Comparison of ENCODE assay signal across 10 cellular contexts in genomic region chr19:38223119-38223523, GRCh38. TPM values are rescaled to one million over a fixed set of nuclear protein-coding genes. Genes with fewer than 3 reads are reported as not detected.
DNase-seq lines count a peak whose midpoint lies in the region; ATAC-seq, FAIRE-seq and TF ChIP-seq lines count a peak whose summit lies in the region.
"Had no signal": no experiment of that assay in that cellular context is flagged by ENCODE, and none has a peak within 500 bp of the region (broad histone marks: within the 10 kb centered on the region; RNA-seq: fewer than 3 reads in every experiment).

No MANE protein-coding gene starts in this region.

- H3F3A ChIP-seq in DOHH2 (ENCODE audit: control insufficient read depth, insufficient read depth): no peaks in the 10 kb centered on the region
- no peaks in the 10 kb centered on the region for H3F3A ChIP-seq in neural cell (ENCODE audit: insufficient read depth, low read length, poor library complexity, severe bottlenecking)

- peak overlapping the region; percentile 85 for H3K4me3 ChIP-seq in DOHH2 (ENCODE audit: low read length)
- no peak overlapping the region for H3K4me3 ChIP-seq in Jurkat, Clone E6-1 (ENCODE audit: low read length)
- peak overlapping the region; percentile 68 for H3K4me3 ChIP-seq in astrocyte (ENCODE audit: insufficient read depth, low read depth, low read length)
- peak overlapping the region; percentile 80 for H3K4me3 ChIP-seq in neural cell (ENCODE audit: low read length)

- no peaks in the 10 kb centered on the region for H3K9me2 ChIP-seq in DOHH2 (replicated peaks; ENCODE audit: control insufficient read depth, low read length)
- no peaks in the 10 kb centered on the region for H3K9me2 ChIP-seq in neural cell (ENCODE audit: insufficient read depth, low read length)

- DNase-seq in Jurkat, Clone E6-1 (ENCODE audit: low read depth, low spot score): peak; percentile 16
- DNase-seq in astrocyte (ENCODE audit: low read depth): no peak
- DNase-seq in Kasumi-1 (lab: John Stamatoyannopoulos, UW): no peak
- DNase-seq: brain microvascular endothelial cell, left lung, NCI-H2029 treated with DMSO at 0.1 percent for 48 hours had no signal

- H3K27me3 ChIP-seq in DOHH2 (ENCODE audit: control insufficient read depth, low read length): peaks cover 7% of the 10 kb centered on the region
- no peaks in the 10 kb centered on the region for H3K27me3 ChIP-seq in astrocyte (ENCODE audit: insufficient read depth, low read length)
- no peaks in the 10 kb centered on the region for H3K27me3 ChIP-seq in neural cell (ENCODE audit: insufficient read depth, low read depth, low read length)
- H3K27me3 ChIP-seq: brain microvascular endothelial cell had no signal

- H3K36me3 ChIP-seq in DOHH2 (ENCODE audit: control insufficient read depth, low read length) (no peaks in the 10 kb centered on the region), astrocyte (ENCODE audit: insufficient read depth, low read length) (peaks cover 2% of the 10 kb centered on the region), neural cell (ENCODE audit: insufficient read depth, low read length) (no peaks in the 10 kb centered on the region)
- H3K36me3 ChIP-seq: brain microvascular endothelial cell, left lung had no signal

- no peak for TF ChIP-seq CTCF in DOHH2 (IDR thresholded peaks at IDR 0.05; ENCODE audit: low read depth, low read length, poor library complexity, severe bottlenecking)
- no peak for TF ChIP-seq CTCF in astrocyte (IDR thresholded peaks at IDR 0.05; ENCODE audit: insufficient read depth, low read depth, low read length)
- no peak for TF ChIP-seq CTCF in neural cell (IDR thresholded peaks at IDR 0.05; ENCODE audit: poor library complexity, severe bottlenecking)

- no peak for TF ChIP-seq RAD21 in neural cell (conservative IDR thresholded peaks at IDR 0.05)

- no peak for TF ChIP-seq EP300 in neural cell (conservative IDR thresholded peaks at IDR 0.05; ENCODE audit: poor library complexity, severe bottlenecking)

- H3K79me2 ChIP-seq in DOHH2 (ENCODE audit: control insufficient read depth, low read length) (no peaks in the 10 kb centered on the region), astrocyte (ENCODE audit: insufficient read depth, low read length) (peaks cover 10% of the 10 kb centered on the region), neural cell (replicated peaks; ENCODE audit: insufficient read depth, low read length) (peaks cover 46% of the 10 kb centered on the region)

- no peak for FAIRE-seq in astrocyte (lab: Jason Lieb, UNC)

- H3K4me2 ChIP-seq in DOHH2 (ENCODE audit: low read length): peak overlapping the region; percentile 97
- H3K4me2 ChIP-seq in astrocyte (ENCODE audit: low read length): peak overlapping the region; percentile 98
- peak overlapping the region; percentile 78 for H3K4me2 ChIP-seq in neural cell (ENCODE audit: low read length)

- peak overlapping the region; percentile 76 for H3K4me3 Mint-ChIP-seq in astrocyte (ENCODE audit: unreplicated experiment)

- no peak for ATAC-seq in GM21390 (IDR thresholded peaks at IDR 0.05; ENCODE audit: unreplicated experiment)
- ATAC-seq in GM21515 (IDR thresholded peaks at IDR 0.05; ENCODE audit: unreplicated experiment): no peak

- H3K27ac ChIP-seq in DOHH2 (ENCODE audit: low read depth, low read length) (no peak overlapping the region), astrocyte (ENCODE audit: low read depth, low read length) (no peak overlapping the region), neural cell (ENCODE audit: low read length) (peak overlapping the region; percentile 52)
- H3K27ac ChIP-seq: brain microvascular endothelial cell, left lung had no signal

- H3K27ac Mint-ChIP-seq in astrocyte (ENCODE audit: unreplicated experiment): no peak overlapping the region

- H3K9me3 ChIP-seq in DOHH2 (ENCODE audit: control insufficient read depth, insufficient read depth, low read length) (no peaks in the 10 kb centered on the region), astrocyte (ENCODE audit: insufficient read depth, low read depth, low read length) (no peaks in the 10 kb centered on the region), neural cell (ENCODE audit: low read length) (no peaks in the 10 kb centered on the region)
- H3K9me3 ChIP-seq: left lung had no signal

- peaks cover 7% of the 10 kb centered on the region for H3K4me1 Mint-ChIP-seq in astrocyte (ENCODE audit: low read depth, unreplicated experiment)

- H4K20me1 ChIP-seq in DOHH2 (ENCODE audit: control insufficient read depth, insufficient read depth, low read depth, low read length) (no peaks in the 10 kb centered on the region), astrocyte (ENCODE audit: insufficient read depth, low read length) (peaks cover 12% of the 10 kb centered on the region), neural cell (ENCODE audit: insufficient read depth) (no peaks in the 10 kb centered on the region)

- H3K4me1 ChIP-seq in DOHH2 (ENCODE audit: control insufficient read depth, low read length) (peaks cover 23% of the 10 kb centered on the region), astrocyte (ENCODE audit: insufficient read depth, low read length) (peaks cover 9% of the 10 kb centered on the region)

- no peak overlapping the region for H2AFZ ChIP-seq in astrocyte (ENCODE audit: low read depth, low read length)
- H2AFZ ChIP-seq in neural cell (ENCODE audit: low read depth, low read length): no peak overlapping the region

- peaks cover 10% of the 10 kb centered on the region for H3K36me3 Mint-ChIP-seq in astrocyte (ENCODE audit: low read depth, unreplicated experiment)

- peak overlapping the region; percentile 77 for H3K9ac ChIP-seq in astrocyte (ENCODE audit: low read length)
- peak overlapping the region; percentile 81 for H3K9ac ChIP-seq in neural cell (ENCODE audit: low read length)

- H3K27me3 Mint-ChIP-seq in astrocyte (ENCODE audit: low read depth, unreplicated experiment): peaks cover 5% of the 10 kb centered on the region

- H3K9me3 Mint-ChIP-seq in astrocyte (ENCODE audit: unreplicated experiment): no peaks in the 10 kb centered on the region

TF ChIP-seq in neural cell, 6 proteins besides CTCF, POLR2A, EP300 and RAD21:
- TF ChIP-seq EZH2 (IDR thresholded peaks at IDR 0.05; ENCODE audit: borderline replicate concordance, insufficient read depth, low read length, poor library complexity, severe bottlenecking): no peak
- no peak for TF ChIP-seq SMC3 (conservative IDR thresholded peaks at IDR 0.05; ENCODE audit: poor library complexity)
- no peak for TF ChIP-seq MXI1 (conservative IDR thresholded peaks at IDR 0.05; ENCODE audit: poor library complexity, severe bottlenecking)
- no peak for TF ChIP-seq REST (IDR thresholded peaks at IDR 0.05; ENCODE audit: borderline replicate concordance)
- TF ChIP-seq TAF1 (IDR thresholded peaks at IDR 0.05; ENCODE audit: low read depth): no peak
- no peak for TF ChIP-seq POLR2AphosphoS5 (IDR thresholded peaks at IDR 0.05)
TF ChIP-seq in neural cell: peak in this region for 0.

RNA-seq across cellular contexts. Expression of gene DPF1, which starts 0.9 kb away (rescaled TPM):
- 8.7 TPM for polyA plus RNA-seq in Jurkat, Clone E6-1 (2012; ENCODE audit: insufficient read depth, insufficient read length)
- 4.0 and 4.5 TPM in 2 replicates for total RNA-seq in astrocyte
- polyA plus RNA-seq in neural cell: 118 and 132 TPM in 2 replicates
- polyA minus RNA-seq in neural cell: 48.9 and 54.5 TPM in 2 replicates

RNA-seq across cellular contexts. Expression of gene PPP1R14A, which starts 33.1 kb away (rescaled TPM):
- not detected for polyA plus RNA-seq in Jurkat, Clone E6-1 (2012; ENCODE audit: insufficient read depth, insufficient read length)
- 13.4 and 18.0 TPM in 2 replicates for total RNA-seq in astrocyte
- polyA plus RNA-seq in neural cell: not detected in 2 replicates
- not detected in 2 replicates for polyA minus RNA-seq in neural cell

RNA-seq across cellular contexts. Expression of gene SPINT2, which starts 41.3 kb away (rescaled TPM):
- 160 TPM for polyA plus RNA-seq in Jurkat, Clone E6-1 (2012; ENCODE audit: insufficient read depth, insufficient read length)
- total RNA-seq in astrocyte: 119 and 171 TPM in 2 replicates
- 236 and 378 TPM in 2 replicates for polyA plus RNA-seq in neural cell
- polyA minus RNA-seq in neural cell: 121 and 122 TPM in 2 replicates
